Comparison of ENCODE assay signal across 25 cellular contexts in genomic region chr9:92712767-92713166, GRCh38. TPM values are rescaled to one million over a fixed set of nuclear protein-coding genes. Genes with fewer than 3 reads are reported as not detected.
DNase-seq lines count a peak whose midpoint lies in the region; ATAC-seq and TF ChIP-seq lines count a peak whose summit lies in the region.
"Had no signal": no experiment of that assay in that cellular context is flagged by ENCODE, and none has a peak within 500 bp of the region (broad histone marks: within the 10 kb centered on the region; RNA-seq: fewer than 3 reads in every experiment).

No MANE protein-coding gene starts in this region.

- POLR2A ChIA-PET in T-cell (lab: Charles Lee) = no interaction called here

- peaks cover 34% of the 10 kb centered on the region for H3K4me1 Mint-ChIP-seq in activated naive CD4-positive, alpha-beta T cell treated with anti-CD3 and anti-CD28 coated beads, Interleukin-2, amount 10 ng/mL, durations not matched to agents 7 days and 5 days
- H3K4me1 Mint-ChIP-seq in T-cell = peaks cover 30 to 32% (median 30%) of the 10 kb centered on the region in 3 donors
- no peaks in the 10 kb centered on the region for H3K4me1 Mint-ChIP-seq in endodermal cell
- H3K4me1 Mint-ChIP-seq in stimulated activated effector memory CD8-positive, alpha-beta T cell treated with anti-CD3 and anti-CD28 coated beads, Interleukin-12 subunit alpha, Interleukin-12 subunit beta, amount 100 ng/mL, for 72 hours = peaks cover 36% of the 10 kb centered on the region

- ATAC-seq in activated naive CD4-positive, alpha-beta T cell treated with anti-CD3 and anti-CD28 coated beads, Interleukin-2, amount 50 U/mL, for 72 hours = no peak
- no peak for ATAC-seq in T-cell (replicated peaks in 1 of 4)
- no peak for ATAC-seq in stimulated activated effector memory CD8-positive, alpha-beta T cell treated with anti-CD3 and anti-CD28 coated beads, Interleukin-12 subunit alpha, Interleukin-12 subunit beta, amount 100 ng/mL, for 72 hours
- ATAC-seq in HG02884 (IDR thresholded peaks at IDR 0.05; ENCODE audit: unreplicated experiment) = no peak
- ATAC-seq: HCT116, left lobe of liver had no signal

- H3K4me3 ChIP-seq in endodermal cell (ENCODE audit: low read length) = no peak overlapping the region
- H3K4me3 ChIP-seq: BLaER1, SJSA1 had no signal

- H3K4me3 Mint-ChIP-seq in activated naive CD4-positive, alpha-beta T cell treated with anti-CD3 and anti-CD28 coated beads, Interleukin-2, amount 10 ng/mL, durations not matched to agents 7 days and 5 days = no peak overlapping the region
- H3K4me3 Mint-ChIP-seq in T-cell (peak overlapping the region in 1 of 3 donors; percentile 64), endodermal cell (no peak overlapping the region)
- peak overlapping the region; percentile 55 for H3K4me3 Mint-ChIP-seq in stimulated activated effector memory CD8-positive, alpha-beta T cell treated with anti-CD3 and anti-CD28 coated beads, Interleukin-12 subunit alpha, Interleukin-12 subunit beta, amount 100 ng/mL, for 72 hours
- H3K4me3 Mint-ChIP-seq: type B pancreatic cell had no signal

- no peak overlapping the region for H3K27ac ChIP-seq in endodermal cell (ENCODE audit: low read depth, low read length)
- H3K27ac ChIP-seq: BLaER1, SJSA1 had no signal

- CTCF ChIA-PET in activated naive CD4-positive, alpha-beta T cell treated with anti-CD3 and anti-CD28 coated beads, Interleukin-2, amount 10 ng/mL, durations not matched to agents 7 days and 5 days (lab: Charles Lee) = interaction anchor here (1.3 to 7.9 kb wide), 3 partner anchors 42 to 78 kb away, joined by 6 to 108 read pairs (median 6); partner anchors contain the start of genes BICD2 and IPPK
- CTCF ChIA-PET in T-cell (lab: Charles Lee) = no interaction called here

- peak overlapping the region; percentile 95 for H3K27ac Mint-ChIP-seq in activated naive CD4-positive, alpha-beta T cell treated with anti-CD3 and anti-CD28 coated beads, Interleukin-2, amount 10 ng/mL, durations not matched to agents 7 days and 5 days
- H3K27ac Mint-ChIP-seq in activated naive CD4-positive, alpha-beta T cell treated with anti-CD3 and anti-CD28 coated beads, Interleukin-2, amount 50 U/mL, for 72 hours = peak overlapping the region in 1 of 2 donors; percentile 76
- H3K27ac Mint-ChIP-seq in T-cell = peak overlapping the region; percentile 95 to 97
- H3K27ac Mint-ChIP-seq in endodermal cell = peak overlapping the region; percentile 37
- peak overlapping the region; percentile 89 for H3K27ac Mint-ChIP-seq in stimulated activated effector memory CD8-positive, alpha-beta T cell treated with anti-CD3 and anti-CD28 coated beads, Interleukin-12 subunit alpha, Interleukin-12 subunit beta, amount 100 ng/mL, for 72 hours
- H3K27ac Mint-ChIP-seq: type B pancreatic cell had no signal

- DNase-seq in activated naive CD4-positive, alpha-beta T cell treated with anti-CD3 and anti-CD28 coated beads, Interleukin-2, amount 10 ng/mL, durations not matched to agents 7 days and 5 days = no peak
- DNase-seq in activated naive CD4-positive, alpha-beta T cell treated with anti-CD3 and anti-CD28 coated beads, Interleukin-2, amount 50 U/mL, for 72 hours (ENCODE audit: low spot score in 2 of 2) = no peak
- DNase-seq in T-cell (no peak), endodermal cell (no peak), NCI-H2029 (lab: John Stamatoyannopoulos, UW) (no peak), cerebellar cortex (ENCODE audit: low spot score) (no peak)
- DNase-seq in stimulated activated effector memory CD8-positive, alpha-beta T cell treated with anti-CD3 and anti-CD28 coated beads, Interleukin-12 subunit alpha, Interleukin-12 subunit beta, amount 100 ng/mL, for 72 hours (ENCODE audit: low spot score in 2 of 2) = peak in 1 of 2 donors; percentile 37
- DNase-seq: activated CD8-positive, alpha-beta memory T cell treated with anti-CD3 and anti-CD28 coated beads, Interleukin-2, amount 10 ng/mL, durations not matched to agents 7 days and 5 days; central memory CD4-positive, alpha-beta T cell; DMS79 treated with DMSO at 0.1 percent for 48 hours; hypothalamus; mesendoderm; NCI-H2081; NCI-H2227 treated with DMSO at 0.1 percent for 48 hours; NCI-H69; occipital lobe; small intestine; stimulated activated CD4-positive, alpha-beta T cell treated with anti-CD3 and anti-CD28 coated beads, Interleukin-2, amount 100 ng/mL, for 24 hours; substantia nigra had no signal

- 94 to 95% methylated on average over 11 to 15 of the region's 15 CpGs for WGBS in endodermal cell (ENCODE audit: insufficient coverage in 1 of 2, insufficient read length in 1 of 2), 2 experiments

- H3K9me3 Mint-ChIP-seq in activated naive CD4-positive, alpha-beta T cell treated with anti-CD3 and anti-CD28 coated beads, Interleukin-2, amount 10 ng/mL, durations not matched to agents 7 days and 5 days = no peaks in the 10 kb centered on the region
- no peaks in the 10 kb centered on the region for H3K9me3 Mint-ChIP-seq in activated naive CD4-positive, alpha-beta T cell treated with anti-CD3 and anti-CD28 coated beads, Interleukin-2, amount 50 U/mL, for 72 hours
- H3K9me3 Mint-ChIP-seq in T-cell (no peaks in the 10 kb centered on the region), endodermal cell (no peaks in the 10 kb centered on the region)
- H3K9me3 Mint-ChIP-seq in stimulated activated effector memory CD8-positive, alpha-beta T cell treated with anti-CD3 and anti-CD28 coated beads, Interleukin-12 subunit alpha, Interleukin-12 subunit beta, amount 100 ng/mL, for 72 hours = no peaks in the 10 kb centered on the region
- H3K9me3 Mint-ChIP-seq: type B pancreatic cell had no signal

- no peaks in the 10 kb centered on the region for H3K4me1 ChIP-seq in endodermal cell (ENCODE audit: control insufficient read depth, insufficient read depth, low read length)

- H3K9me3 ChIP-seq in endodermal cell (ENCODE audit: control insufficient read depth, low read length) = no peaks in the 10 kb centered on the region
- H3K9me3 ChIP-seq: BLaER1, SJSA1 had no signal

- H3K27me3 Mint-ChIP-seq in activated naive CD4-positive, alpha-beta T cell treated with anti-CD3 and anti-CD28 coated beads, Interleukin-2, amount 10 ng/mL, durations not matched to agents 7 days and 5 days = no peaks in the 10 kb centered on the region
- H3K27me3 Mint-ChIP-seq in T-cell = no peaks in the 10 kb centered on the region
- H3K27me3 Mint-ChIP-seq in endodermal cell (ENCODE audit: insufficient read depth) = no peaks in the 10 kb centered on the region
- H3K27me3 Mint-ChIP-seq: activated CD8-positive, alpha-beta memory T cell treated with anti-CD3 and anti-CD28 coated beads, Interleukin-2, amount 10 ng/mL, durations not matched to agents 7 days and 5 days; type B pancreatic cell had no signal

- TF ChIP-seq CTCF in endodermal cell (conservative IDR thresholded peaks at IDR 0.05) = no peak

- no peak overlapping the region for H3K9ac ChIP-seq in endodermal cell (ENCODE audit: extremely low read depth, low read length, poor library complexity, severe bottlenecking)
- H3K9ac ChIP-seq: BLaER1 had no signal

- peaks cover 47% of the 10 kb centered on the region for H3K36me3 Mint-ChIP-seq in activated naive CD4-positive, alpha-beta T cell treated with anti-CD3 and anti-CD28 coated beads, Interleukin-2, amount 10 ng/mL, durations not matched to agents 7 days and 5 days
- H3K36me3 Mint-ChIP-seq in activated naive CD4-positive, alpha-beta T cell treated with anti-CD3 and anti-CD28 coated beads, Interleukin-2, amount 50 U/mL, for 72 hours = peaks cover 8 to 15% of the 10 kb centered on the region in 2 donors
- H3K36me3 Mint-ChIP-seq in T-cell (peaks cover 40% of the 10 kb centered on the region), endodermal cell (ENCODE audit: low read depth) (peaks cover 47% of the 10 kb centered on the region)
- H3K36me3 Mint-ChIP-seq in stimulated activated effector memory CD8-positive, alpha-beta T cell treated with anti-CD3 and anti-CD28 coated beads, Interleukin-12 subunit alpha, Interleukin-12 subunit beta, amount 100 ng/mL, for 72 hours = peaks cover 46% of the 10 kb centered on the region

- peaks cover 71% of the 10 kb centered on the region for H3K36me3 ChIP-seq in endodermal cell (ENCODE audit: control insufficient read depth, insufficient read depth, low read length)

- H3K27me3 ChIP-seq in endodermal cell (ENCODE audit: control insufficient read depth, insufficient read depth, low read length, poor library complexity, severe bottlenecking) = no peaks in the 10 kb centered on the region
- H3K27me3 ChIP-seq: BLaER1, SJSA1 had no signal

RNA-seq across cellular contexts. Expression of gene IPPK, which starts 42.8 kb away (rescaled TPM):
- 10 to 100 TPM; 14.0 to 14.1 TPM for total RNA-seq in activated naive CD4-positive, alpha-beta T cell treated with anti-CD3 and anti-CD28 coated beads, Interleukin-2, amount 50 U/mL, for 72 hours
- total RNA-seq in T-cell (1 to 10 TPM; 7.5 to 9.6 (median 8.3) TPM), endodermal cell (1 to 10 TPM; 9.3 TPM)
- 8.8 TPM for polyA plus RNA-seq in endodermal cell (2013, experiment 1 of 2)
- polyA plus RNA-seq in endodermal cell (2013, experiment 2 of 2) = 8.6 TPM

RNA-seq across cellular contexts. Expression of gene BICD2, which starts 51.9 kb away (rescaled TPM):
- total RNA-seq in activated naive CD4-positive, alpha-beta T cell treated with anti-CD3 and anti-CD28 coated beads, Interleukin-2, amount 50 U/mL, for 72 hours = 10 to 100 TPM; 15.0 to 15.3 TPM
- total RNA-seq in T-cell = 10 to 100 TPM; 24.1 to 36.6 (median 30.6) TPM
- total RNA-seq in endodermal cell = 10 to 100 TPM; 20.7 to 20.9 TPM
- polyA plus RNA-seq in endodermal cell (2013, experiment 1 of 2) = 25.4 TPM
- polyA plus RNA-seq in endodermal cell (2013, experiment 2 of 2) = 24.1 TPM
